9 cellular contexts compared by ENCODE assay signal in the genomic region with DNA sequence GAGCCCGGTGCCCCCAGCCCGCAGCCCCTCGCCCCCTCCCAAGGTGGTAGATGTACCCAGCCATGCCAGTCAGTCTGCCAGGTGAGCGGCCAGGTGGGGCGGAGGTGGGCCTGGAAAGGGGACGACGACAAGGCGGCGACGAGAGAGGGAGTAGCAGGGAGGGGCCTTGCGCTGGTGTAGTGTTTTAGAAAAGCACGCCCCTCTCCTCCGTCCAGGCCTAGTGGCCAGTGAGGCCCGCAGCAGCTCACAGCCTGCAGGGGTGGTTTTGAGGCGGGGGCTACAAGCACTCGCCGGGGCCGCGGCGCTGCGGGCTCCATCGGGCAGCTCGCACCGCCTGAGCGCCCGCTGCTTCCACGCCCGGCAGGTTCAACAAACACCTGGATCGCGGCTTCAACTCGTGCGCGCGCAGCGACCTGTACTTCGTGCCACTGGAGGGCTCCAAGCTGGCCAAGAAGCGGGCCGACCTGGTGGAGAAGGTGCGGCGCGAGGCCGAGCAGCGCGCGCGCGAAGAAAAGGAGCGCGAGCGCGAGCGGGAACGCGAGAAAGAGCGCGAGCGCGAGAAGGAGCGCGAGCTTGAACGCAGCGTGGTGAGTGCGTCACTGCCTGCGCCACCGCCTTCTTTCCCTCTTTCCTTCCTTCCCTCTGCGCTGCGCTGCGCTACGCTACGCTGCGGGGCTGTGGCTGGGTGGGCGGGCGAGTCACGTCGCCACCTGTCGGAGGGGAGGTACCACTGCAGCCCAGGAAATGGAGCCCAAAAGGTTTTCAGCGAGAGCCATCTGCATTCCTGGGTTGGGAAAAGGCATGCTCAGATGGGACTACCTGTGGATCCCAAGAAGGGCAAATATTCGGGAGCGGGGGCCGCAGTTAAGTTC. TPM values are rescaled to one million over a fixed set of nuclear protein-coding genes. Genes with fewer than 3 reads are reported as not detected.
A peak's percentile ranks its signal among the peaks of the same experiment; 100 is the strongest.
DNase-seq lines count a peak whose midpoint lies in the region; ATAC-seq and TF ChIP-seq lines count a peak whose summit lies in the region.
"Had no signal": no experiment of that assay in that cellular context is flagged by ENCODE, and none has a peak within 500 bp of the region (broad histone marks: within the 10 kb centered on the region; RNA-seq: fewer than 3 reads in every experiment).

No MANE protein-coding gene starts in this region.

- H3K4me3 Mint-ChIP-seq in activated B cell treated with CpG ODN at 0.5 μM for 24 hours = peak overlapping the region; percentile 84

- WGBS in spleen, 5 donors = 0 to 1% (median 1%) methylated on average over 21 to 80 of the region's 80 CpGs

- H3K27ac ChIP-seq in caudate nucleus (ENCODE audit: low read depth, low read length) = peak overlapping the region; percentile 96
- peak overlapping the region; percentile 90 to 98 (median 96) for H3K27ac ChIP-seq in spleen

- peaks cover 53% of the 10 kb centered on the region for H3K36me3 Mint-ChIP-seq in activated B cell treated with CpG ODN at 0.5 μM for 24 hours (ENCODE audit: low read depth)

- peaks cover 0 to 65% (median 25%) of the 10 kb centered on the region in 6 donors for H3K36me3 ChIP-seq in spleen

- CTCF ChIA-PET in activated B cell treated with CpG ODN at 0.5 μM for 24 hours (lab: Charles Lee) = interaction anchor here (0.5 to 4.4 kb wide), 15 partner anchors 9 to 86 kb away, joined by 3 to 26 read pairs (median 9); partner anchors contain the start of genes CDCA3, SPSB2, TPI1 and USP5

- H3K27ac Mint-ChIP-seq in activated B cell treated with CpG ODN at 0.5 μM for 24 hours = peak overlapping the region; percentile 91

- peaks cover 35% of the 10 kb centered on the region for H3K4me1 Mint-ChIP-seq in activated B cell treated with CpG ODN at 0.5 μM for 24 hours

- ATAC-seq in GM18907 (IDR thresholded peaks at IDR 0.05; ENCODE audit: unreplicated experiment) (peak; percentile 82), HG03159 (IDR thresholded peaks at IDR 0.05; ENCODE audit: unreplicated experiment) (peak; percentile 76), activated B cell treated with CpG ODN at 0.5 μM for 24 hours (ENCODE audit: low read depth) (peak; percentile 92)

- peak; percentile 34 to 58 (median 57) for TF ChIP-seq POLR2A in spleen (IDR thresholded peaks at IDR 0.05)

- peaks cover 20 to 78% (median 60%) of the 10 kb centered on the region in 6 donors for H3K4me1 ChIP-seq in spleen

- no peaks in the 10 kb centered on the region for H3K27me3 Mint-ChIP-seq in activated B cell treated with CpG ODN at 0.5 μM for 24 hours

- TF ChIP-seq CTCF in AG09309 (IDR thresholded peaks at IDR 0.05; ENCODE audit: control insufficient read depth, insufficient read depth, low read depth, low read length, missing control alignments) = peak; percentile 91
- no peak for TF ChIP-seq CTCF in activated B cell treated with CpG ODN at 0.5 μM for 24 hours (IDR thresholded peaks at IDR 0.05)
- TF ChIP-seq CTCF in spleen (IDR thresholded peaks at IDR 0.05 in 8 of 11, conservative IDR thresholded peaks at IDR 0.05 in 3 of 11) = peak; percentile 94 to 99 (median 98)

- POLR2A ChIA-PET in activated B cell treated with CpG ODN at 0.5 μM for 24 hours (lab: Charles Lee) = interaction anchor here (0.5 to 24.6 kb wide), 32 partner anchors 9 to 1033 kb away, joined by 3 to 1516 read pairs (median 6); partner anchors contain the start of genes ATN1, C1RL, CDCA3 and COPS7A

- DNase-seq in AG09309 (ENCODE audit: low read depth) (peak; percentile 64), NCI-H226 (peak; percentile 91), activated B cell treated with CpG ODN at 0.5 μM for 24 hours (peak; percentile 84), caudate nucleus (lab: John Stamatoyannopoulos, UW) (peak in 60 of 61 donors; percentile 43 to 96 (median 88)), inferior parietal cortex (ENCODE audit: extremely low spot score) (peak; percentile 94), spleen (peak; percentile 99)

- H3K4me3 ChIP-seq in AG09309 (ENCODE audit: control insufficient read depth, low read depth, low read length) = peak overlapping the region; percentile 49
- peak overlapping the region; percentile 49 to 90 (median 67) for H3K4me3 ChIP-seq in spleen

- intact Hi-C loops in activated B cell treated with CpG ODN at 0.5 μM for 24 hours (cut with micrococcal nuclease) (loop anchor here (1.0 kb wide), 5 partner anchors 8 to 68 kb away; partner anchors contain the start of gene LRRC23), spleen (cut with DNase I; ENCODE audit: low total_unique reads) (no loop called here)

- no peaks in the 10 kb centered on the region for H3K27me3 ChIP-seq in spleen (replicated peaks in 1 of 7)

- H3K9me3 Mint-ChIP-seq in activated B cell treated with CpG ODN at 0.5 μM for 24 hours = no peaks in the 10 kb centered on the region

- no peaks in the 10 kb centered on the region for H3K9me3 ChIP-seq in spleen

RNA-seq across cellular contexts. Expression of gene RNU7-1, which starts 5.9 kb away (rescaled TPM):
- total RNA-seq in activated B cell treated with CpG ODN at 0.5 μM for 24 hours (not detected in 2 replicates), spleen (not detected)
- not detected for polyA plus RNA-seq in spleen
- total RNA-seq: T-helper 2 cell treated with Interferon-gamma antibody and Interleukin-4, amounts not matched to agents 100 ng/mL and 5 ng/mL, for 36 hours had no signal

RNA-seq across cellular contexts. Expression of gene C12orf57, which starts 6.1 kb away (rescaled TPM):
- total RNA-seq in activated B cell treated with CpG ODN at 0.5 μM for 24 hours = 54.8 and 63.4 TPM in 2 replicates
- 100 to 1,000 TPM in 6 of 7 donors, 10 to 100 TPM in 1; 79.2 to 364 (median 116) TPM for total RNA-seq in spleen
- 100 to 1,000 TPM; 181 to 323 (median 242) TPM for polyA plus RNA-seq in spleen

RNA-seq across cellular contexts. Expression of gene ATN1, which starts 10.0 kb away (rescaled TPM):
- 42.8 and 50.9 TPM in 2 replicates for total RNA-seq in activated B cell treated with CpG ODN at 0.5 μM for 24 hours
- total RNA-seq in spleen = 100 to 1,000 TPM in 1 of 7 donors, 10 to 100 TPM in 6; 64.7 to 112 (median 81.7) TPM
- polyA plus RNA-seq in spleen = 10 to 100 TPM; 10.1 to 42.0 (median 21.4) TPM

RNA-seq across cellular contexts. Expression of gene PTPN6, which starts 13.4 kb away (rescaled TPM):
- 371 and 393 TPM in 2 replicates for total RNA-seq in activated B cell treated with CpG ODN at 0.5 μM for 24 hours
- 100 to 1,000 TPM; 314 to 431 (median 423) TPM for total RNA-seq in spleen
- 100 to 1,000 TPM; 398 to 713 (median 604) TPM for polyA plus RNA-seq in spleen

RNA-seq across cellular contexts. Expression of gene ENO2, which starts 23.3 kb away (rescaled TPM):
- total RNA-seq in activated B cell treated with CpG ODN at 0.5 μM for 24 hours (20.9 and 31.0 TPM in 2 replicates), spleen (10 to 100 TPM in 6 of 7 donors, 1 to 10 TPM in 1; 7.6 to 37.7 (median 25.0) TPM)
- 10 to 100 TPM; 11.5 to 41.3 (median 29.1) TPM for polyA plus RNA-seq in spleen

Comparison
In these comparisons a context has a peak if more than half of its experiments do, and no peak if none do; other contexts are left out.
1. Peak in every context shown above with its lines: DNase-seq, ATAC-seq, H3K4me3 ChIP-seq and H3K27ac ChIP-seq.